In genomic region chr19:2478756-2479555, GRCh38 we compare ENCODE assay signal across 8 cellular contexts. TPM values are rescaled to one million over a fixed set of nuclear protein-coding genes. Genes with fewer than 3 reads are reported as not detected.
DNase-seq lines count a peak whose midpoint lies in the region; ATAC-seq and TF ChIP-seq lines count a peak whose summit lies in the region.

No MANE protein-coding gene starts in this region.

- in situ Hi-C loops in astrocyte of the spinal cord (cut with HindIII; ENCODE audit: low sequenced_read_pairs), result no loop called here

- H3K4me3 ChIP-seq in astrocyte of the spinal cord (ENCODE audit: low read depth, low read length) (peak overlapping the region; percentile 95), iPS-11a (ENCODE audit: low read depth, low read length) (peak overlapping the region; percentile 39), skin epidermis (peak overlapping the region; percentile 58 to 98 (median 85))

- ATAC-seq in T-cell (replicated peaks in 1 of 4) (peak; percentile 13 to 27 (median 20)), HG03039 (IDR thresholded peaks at IDR 0.05; ENCODE audit: unreplicated experiment) (no peak)

- no peak for TF ChIP-seq CTCF in astrocyte of the spinal cord (IDR thresholded peaks at IDR 0.05; ENCODE audit: low read depth, low read length)

- peaks cover 15% of the 10 kb centered on the region for H3K36me3 Mint-ChIP-seq in T-cell

- TF ChIP-seq POLR2A in GM19193 (IDR thresholded peaks at IDR 0.05; ENCODE audit: extremely low read depth, insufficient read depth, insufficient read length), result peak; percentile 38

- peak overlapping the region; percentile 96 to 99 for H3K27ac Mint-ChIP-seq in T-cell

- H3K27me3 Mint-ChIP-seq in T-cell, result no peaks in the 10 kb centered on the region

- CTCF ChIA-PET in T-cell (lab: Charles Lee), result interaction anchor here in 1 of 2 donors (0.6 to 1.3 kb wide), 3 partner anchors 132 to 142 kb away, joined by 5 to 8 read pairs (median 6); no protein-coding TSS in a partner anchor

- POLR2A ChIA-PET in T-cell (lab: Charles Lee), result interaction anchor here (0.6 to 3.4 kb wide), 2 partner anchors 121 to 478 kb away, joined by 4 to 35 read pairs; no protein-coding TSS in a partner anchor

- peak overlapping the region; percentile 95 to 100 (median 99) for H3K4me3 Mint-ChIP-seq in T-cell

- peak; percentile 49 to 76 (median 66) for DNase-seq in T-cell
- peak; percentile 84 for DNase-seq in astrocyte of the spinal cord (ENCODE audit: low read depth, low spot score)
- no peak for DNase-seq in KG1 (lab: John Stamatoyannopoulos, UW)
- no peak for DNase-seq in NCI-H82 (lab: John Stamatoyannopoulos, UW)

- peak overlapping the region in 20 of 21 experiments; percentile 83 to 98 (median 89) for H3K27ac ChIP-seq in skin epidermis

- H3K9me3 Mint-ChIP-seq in T-cell, result peaks cover 3 to 9% (median 4%) of the 10 kb centered on the region in 3 donors

- H3K4me1 Mint-ChIP-seq in T-cell, result peaks cover 11 to 33% (median 22%) of the 10 kb centered on the region in 3 donors

RNA-seq across cellular contexts. Expression of gene GADD45B, which starts 3.0 kb away (rescaled TPM):
- total RNA-seq in T-cell, result 100 to 1,000 TPM in 3 of 5 donors, 10 to 100 TPM in 2; 76.5 to 174 (median 102) TPM

RNA-seq across cellular contexts. Expression of gene LMNB2, which starts 22.2 kb away (rescaled TPM):
- 10 to 100 TPM; 15.7 to 26.7 (median 24.7) TPM for total RNA-seq in T-cell

RNA-seq across cellular contexts. Expression of gene TIMM13, which starts 51.6 kb away (rescaled TPM):
- total RNA-seq in T-cell, result 10 to 100 TPM; 22.4 to 50.9 (median 33.7) TPM

Comparison
In these comparisons a context has a peak if more than half of its experiments do, and no peak if none do; other contexts are left out.
1. DNase-seq: peak in T-cell (34 of 34) and astrocyte of the spinal cord (single experiment); none in KG1 (single experiment) and NCI-H82 (single experiment).
2. H3K4me3 ChIP-seq: peak in every context shown above with its lines; median percentile 95 in astrocyte of the spinal cord; 85 in skin epidermis; 39 in iPS-11a.